ENCODE assay signal across 8 cellular contexts in genomic region chr1:159916240-159917051, GRCh38. TPM values are rescaled to one million over a fixed set of nuclear protein-coding genes. Genes with fewer than 3 reads are reported as not detected.
DNase-seq lines count a peak whose midpoint lies in the region; ATAC-seq and TF ChIP-seq lines count a peak whose summit lies in the region.

No MANE protein-coding gene starts in this region.

- peak; percentile 95 for DNase-seq in ELF-1 (ENCODE audit: low read depth, low spot score)
- peak; percentile 23 for DNase-seq in NCI-H2029 treated with DMSO at 0.1 percent for 48 hours (lab: John Stamatoyannopoulos, UW)
- DNase-seq in coronary artery (ENCODE audit: low spot score), result no peak
- no peak for DNase-seq in sciatic nerve (ENCODE audit: low spot score)

- ATAC-seq in HG03442 (IDR thresholded peaks at IDR 0.05; ENCODE audit: unreplicated experiment) (no peak), GM18870 (IDR thresholded peaks at IDR 0.05; ENCODE audit: unreplicated experiment) (no peak), sciatic nerve (no peak), HG03520 (IDR thresholded peaks at IDR 0.05; ENCODE audit: unreplicated experiment) (no peak)

- no peak for TF ChIP-seq CTCF in coronary artery (IDR thresholded peaks at IDR 0.05)

- peak overlapping the region; percentile 45 for H3K9ac ChIP-seq in mucosa of stomach (ENCODE audit: low read length)

- peaks cover 97% of the 10 kb centered on the region for H3K4me1 ChIP-seq in mucosa of stomach (ENCODE audit: control insufficient read depth, insufficient read depth, low read length)

- no peaks in the 10 kb centered on the region for H3K27me3 ChIP-seq in mucosa of stomach (ENCODE audit: control insufficient read depth, insufficient read depth, low read length)

- intact Hi-C loops in sciatic nerve (cut with DNase I), result no loop called here

- peak overlapping the region; percentile 43 to 57 for H3K27ac ChIP-seq in coronary artery

- no peak overlapping the region for H3K4me3 ChIP-seq in coronary artery
- H3K4me3 ChIP-seq in mucosa of stomach (ENCODE audit: low read length), result no peak overlapping the region

- no peaks in the 10 kb centered on the region for H3K9me3 ChIP-seq in mucosa of stomach (ENCODE audit: control insufficient read depth, low read length)

- peaks cover 31% of the 10 kb centered on the region for H3K36me3 ChIP-seq in mucosa of stomach (ENCODE audit: control insufficient read depth, insufficient read depth, low read length)

RNA-seq across cellular contexts. Expression of gene TAGLN2, which starts 8.9 kb away (rescaled TPM):
- total RNA-seq in sciatic nerve, result 184 TPM

RNA-seq across cellular contexts. Expression of gene CFAP45, which starts 16.5 kb away (rescaled TPM):
- total RNA-seq in sciatic nerve, result 1.6 TPM

RNA-seq across cellular contexts. Expression of gene IGSF9, which starts 29.0 kb away (rescaled TPM):
- total RNA-seq in sciatic nerve, result 0.18 TPM

RNA-seq across cellular contexts. Expression of gene SLAMF9, which starts 37.6 kb away (rescaled TPM):
- total RNA-seq in sciatic nerve, result 0.80 TPM

RNA-seq across cellular contexts. Expression of gene VSIG8, which starts 54.0 kb away (rescaled TPM):
- total RNA-seq in sciatic nerve, result not detected

Comparison
In these comparisons a context has a peak if more than half of its experiments do, and no peak if none do; other contexts are left out.
1. DNase-seq: peak in ELF-1 (single experiment) and NCI-H2029 treated with DMSO at 0.1 percent for 48 hours (single experiment); none in coronary artery (single experiment) and sciatic nerve (single experiment).